Comparison of ENCODE assay signal across 1 cellular context in the genomic region with DNA sequence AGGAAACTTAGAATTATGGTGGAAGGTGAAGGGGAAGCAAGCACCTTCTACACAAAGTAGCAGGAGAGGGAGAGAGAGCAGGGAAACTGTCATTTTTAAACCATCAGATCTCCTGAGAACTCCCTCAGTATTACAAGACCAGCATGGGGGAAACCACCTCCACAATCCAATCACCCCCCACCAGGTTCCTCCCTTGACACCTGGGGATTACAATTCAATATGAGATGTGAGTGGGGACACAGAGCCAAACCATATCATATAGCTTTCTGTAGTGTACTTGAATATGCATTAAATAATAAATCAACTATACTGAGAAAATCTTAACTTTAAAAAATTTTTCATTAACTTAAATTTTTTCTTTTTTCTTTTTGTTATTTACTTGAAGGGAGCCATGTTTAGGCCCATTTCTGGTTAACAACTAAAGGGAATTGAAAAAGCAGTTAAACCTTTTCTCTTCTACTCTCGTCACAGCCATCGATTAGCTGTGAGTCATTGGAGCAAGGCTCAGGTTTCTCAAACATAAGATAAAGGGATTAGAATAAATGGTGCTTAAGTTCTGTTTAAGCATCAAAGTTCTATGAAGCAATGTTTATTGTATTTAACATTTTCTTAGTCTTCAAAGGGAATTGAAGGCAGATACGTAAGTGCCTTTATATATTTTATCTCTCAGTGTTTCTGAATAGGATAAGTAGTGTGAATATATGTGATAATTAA.
TF ChIP-seq lines count a peak whose summit lies in the region.

No MANE protein-coding gene starts in this region.

TF ChIP-seq in HEK293, 187 proteins besides CTCF, POLR2A, EP300 and RAD21 (continued from another document and continues in another):
- TF ChIP-seq, protein P1, sequence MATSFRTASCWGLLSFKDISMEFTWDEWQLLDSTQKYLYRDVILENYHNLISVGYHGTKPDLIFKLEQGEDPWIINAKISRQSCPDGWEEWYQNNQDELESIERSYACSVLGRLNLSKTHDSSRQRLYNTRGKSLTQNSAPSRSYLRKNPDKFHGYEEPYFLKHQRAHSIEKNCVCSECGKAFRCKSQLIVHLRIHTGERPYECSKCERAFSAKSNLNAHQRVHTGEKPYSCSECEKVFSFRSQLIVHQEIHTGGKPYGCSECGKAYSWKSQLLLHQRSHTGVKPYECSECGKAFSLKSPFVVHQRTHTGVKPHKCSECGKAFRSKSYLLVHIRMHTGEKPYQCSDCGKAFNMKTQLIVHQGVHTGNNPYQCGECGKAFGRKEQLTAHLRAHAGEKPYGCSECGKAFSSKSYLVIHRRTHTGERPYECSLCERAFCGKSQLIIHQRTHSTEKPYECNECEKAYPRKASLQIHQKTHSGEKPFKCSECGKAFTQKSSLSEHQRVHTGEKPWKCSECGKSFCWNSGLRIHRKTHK (tag by site-specific recombination; IDR thresholded peaks at IDR 0.05) = no peak
- TF ChIP-seq ZNF24 (tag by site-specific recombination; IDR thresholded peaks at IDR 0.05) = peak; percentile 69; the same call in 1 of the 2 replicates
- no peak for TF ChIP-seq EGR2 (tag by site-specific recombination; IDR thresholded peaks at IDR 0.05; ENCODE audit: low read depth)
- peak; percentile 88 for TF ChIP-seq ZXDB (tag by site-specific recombination; IDR thresholded peaks at IDR 0.05)
- TF ChIP-seq ZNF174 (tag by site-specific recombination; IDR thresholded peaks at IDR 0.05) = no peak
- TF ChIP-seq TCF7L2 (IDR thresholded peaks at IDR 0.05; ENCODE audit: borderline replicate concordance, low read depth, low read length) = peak; percentile 100
- no peak for TF ChIP-seq ZFP41 (tag by site-specific recombination; IDR thresholded peaks at IDR 0.05; ENCODE audit: borderline replicate concordance)
- TF ChIP-seq HOXA7 (CRISPR knock-in tag; IDR thresholded peaks at IDR 0.05; ENCODE audit: borderline replicate concordance) = no peak
- no peak for TF ChIP-seq ZBTB21 (tag by site-specific recombination; IDR thresholded peaks at IDR 0.05)
- TF ChIP-seq ZNF580 (tag by site-specific recombination; IDR thresholded peaks at IDR 0.05) = peak; percentile 64; the same call in 1 of the 2 replicates
- no peak for TF ChIP-seq SP2 (tag by site-specific recombination; IDR thresholded peaks at IDR 0.05)
- TF ChIP-seq, protein P2, sequence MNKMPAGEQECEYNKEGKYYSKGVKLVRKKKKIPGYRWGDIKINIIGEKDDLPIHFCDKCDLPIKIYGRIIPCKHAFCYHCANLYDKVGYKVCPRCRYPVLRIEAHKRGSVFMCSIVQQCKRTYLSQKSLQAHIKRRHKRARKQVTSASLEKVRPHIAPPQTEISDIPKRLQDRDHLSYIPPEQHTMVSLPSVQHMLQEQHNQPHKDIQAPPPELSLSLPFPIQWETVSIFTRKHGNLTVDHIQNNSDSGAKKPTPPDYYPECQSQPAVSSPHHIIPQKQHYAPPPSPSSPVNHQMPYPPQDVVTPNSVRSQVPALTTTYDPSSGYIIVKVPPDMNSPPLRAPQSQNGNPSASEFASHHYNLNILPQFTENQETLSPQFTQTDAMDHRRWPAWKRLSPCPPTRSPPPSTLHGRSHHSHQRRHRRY (tag by site-specific recombination; IDR thresholded peaks at IDR 0.05) = no peak
- no peak for TF ChIP-seq ZNF600 (tag by site-specific recombination; IDR thresholded peaks at IDR 0.05)
- no peak for TF ChIP-seq ZNF571 (tag by site-specific recombination; IDR thresholded peaks at IDR 0.05)
- no peak for TF ChIP-seq TRIM28 (IDR thresholded peaks at IDR 0.05; ENCODE audit: borderline replicate concordance, low read length)
- TF ChIP-seq ZNF596 (tag by site-specific recombination; IDR thresholded peaks at IDR 0.05) = no peak
- TF ChIP-seq ZNF561 (tag by site-specific recombination; IDR thresholded peaks at IDR 0.05; ENCODE audit: borderline replicate concordance) = no peak
- peak; percentile 92 for TF ChIP-seq ZNF629 (tag by site-specific recombination; IDR thresholded peaks at IDR 0.05)
- TF ChIP-seq ZNF530 (tag by site-specific recombination; IDR thresholded peaks at IDR 0.05; ENCODE audit: low read depth) = no peak
- no peak for TF ChIP-seq ZNF510 (tag by site-specific recombination; IDR thresholded peaks at IDR 0.05; ENCODE audit: insufficient replicate concordance)
- TF ChIP-seq, protein P3, sequence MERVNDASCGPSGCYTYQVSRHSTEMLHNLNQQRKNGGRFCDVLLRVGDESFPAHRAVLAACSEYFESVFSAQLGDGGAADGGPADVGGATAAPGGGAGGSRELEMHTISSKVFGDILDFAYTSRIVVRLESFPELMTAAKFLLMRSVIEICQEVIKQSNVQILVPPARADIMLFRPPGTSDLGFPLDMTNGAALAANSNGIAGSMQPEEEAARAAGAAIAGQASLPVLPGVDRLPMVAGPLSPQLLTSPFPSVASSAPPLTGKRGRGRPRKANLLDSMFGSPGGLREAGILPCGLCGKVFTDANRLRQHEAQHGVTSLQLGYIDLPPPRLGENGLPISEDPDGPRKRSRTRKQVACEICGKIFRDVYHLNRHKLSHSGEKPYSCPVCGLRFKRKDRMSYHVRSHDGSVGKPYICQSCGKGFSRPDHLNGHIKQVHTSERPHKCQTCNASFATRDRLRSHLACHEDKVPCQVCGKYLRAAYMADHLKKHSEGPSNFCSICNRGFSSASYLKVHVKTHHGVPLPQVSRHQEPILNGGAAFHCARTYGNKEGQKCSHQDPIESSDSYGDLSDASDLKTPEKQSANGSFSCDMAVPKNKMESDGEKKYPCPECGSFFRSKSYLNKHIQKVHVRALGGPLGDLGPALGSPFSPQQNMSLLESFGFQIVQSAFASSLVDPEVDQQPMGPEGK (tag by site-specific recombination; IDR thresholded peaks at IDR 0.05) = no peak
- TF ChIP-seq ZNF664 (tag by site-specific recombination; IDR thresholded peaks at IDR 0.05) = peak; percentile 52; the same call in 1 of the 2 replicates
- peak; percentile 19; the same call in 1 of the 2 replicates for TF ChIP-seq GLIS1 (tag by site-specific recombination; IDR thresholded peaks at IDR 0.05)
- no peak for TF ChIP-seq REPIN1 (tag by site-specific recombination; IDR thresholded peaks at IDR 0.05; ENCODE audit: low read depth)
- TF ChIP-seq ZBTB6 (tag by site-specific recombination; IDR thresholded peaks at IDR 0.05) = no peak
- no peak for TF ChIP-seq ZNF785 (tag by site-specific recombination; IDR thresholded peaks at IDR 0.05)
- no peak for TF ChIP-seq ZNF169 (tag by site-specific recombination; IDR thresholded peaks at IDR 0.05)
- TF ChIP-seq ZNF391 (tag by site-specific recombination; IDR thresholded peaks at IDR 0.05; ENCODE audit: borderline replicate concordance, low read depth) = no peak
- no peak for TF ChIP-seq HIC1 (tag by site-specific recombination; IDR thresholded peaks at IDR 0.05)
- no peak for TF ChIP-seq PRDM1 (tag by site-specific recombination; IDR thresholded peaks at IDR 0.05)
- no peak for TF ChIP-seq KLF17 (tag by site-specific recombination; IDR thresholded peaks at IDR 0.05)
- no peak for TF ChIP-seq ZNF292 (tag by site-specific recombination; IDR thresholded peaks at IDR 0.05; ENCODE audit: borderline replicate concordance, low read depth)
- TF ChIP-seq, protein P4, sequence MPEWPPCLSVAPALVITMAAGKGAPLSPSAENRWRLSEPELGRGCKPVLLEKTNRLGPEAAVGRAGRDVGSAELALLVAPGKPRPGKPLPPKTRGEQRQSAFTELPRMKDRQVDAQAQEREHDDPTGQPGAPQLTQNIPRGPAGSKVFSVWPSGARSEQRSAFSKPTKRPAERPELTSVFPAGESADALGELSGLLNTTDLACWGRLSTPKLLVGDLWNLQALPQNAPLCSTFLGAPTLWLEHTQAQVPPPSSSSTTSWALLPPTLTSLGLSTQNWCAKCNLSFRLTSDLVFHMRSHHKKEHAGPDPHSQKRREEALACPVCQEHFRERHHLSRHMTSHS (tag by site-specific recombination; IDR thresholded peaks at IDR 0.05) = no peak
- no peak for TF ChIP-seq ZNF660 (tag by site-specific recombination; IDR thresholded peaks at IDR 0.05)
- no peak for TF ChIP-seq ZBTB1 (tag by site-specific recombination; IDR thresholded peaks at IDR 0.05)
- no peak for TF ChIP-seq ZNF623 (tag by site-specific recombination; IDR thresholded peaks at IDR 0.05)
- TF ChIP-seq ZNF792 (tag by site-specific recombination; IDR thresholded peaks at IDR 0.05) = no peak
- TF ChIP-seq ZNF677 (tag by site-specific recombination; IDR thresholded peaks at IDR 0.05) = no peak
- TF ChIP-seq GFI1B (tag by site-specific recombination; IDR thresholded peaks at IDR 0.05) = no peak
- TF ChIP-seq ZNF501 (tag by site-specific recombination; IDR thresholded peaks at IDR 0.05) = no peak
- TF ChIP-seq MEIS1 (CRISPR knock-in tag; IDR thresholded peaks at IDR 0.05; ENCODE audit: borderline replicate concordance) = no peak
- TF ChIP-seq RBAK (tag by site-specific recombination; IDR thresholded peaks at IDR 0.05) = no peak
- TF ChIP-seq GLI4 (tag by site-specific recombination; IDR thresholded peaks at IDR 0.05) = no peak
- TF ChIP-seq ZFHX2 (tag by site-specific recombination; conservative IDR thresholded peaks at IDR 0.05) = no peak
- no peak for TF ChIP-seq ZNF114 (tag by site-specific recombination; IDR thresholded peaks at IDR 0.05)
- TF ChIP-seq ZNF521 (tag by site-specific recombination; IDR thresholded peaks at IDR 0.05) = no peak
- no peak for TF ChIP-seq SCRT2 (tag by site-specific recombination; IDR thresholded peaks at IDR 0.05)
- no peak for TF ChIP-seq OVOL3 (tag by site-specific recombination; IDR thresholded peaks at IDR 0.05)
- no peak for TF ChIP-seq ZBTB48 (tag by site-specific recombination; IDR thresholded peaks at IDR 0.05)
- TF ChIP-seq ZNF404 (tag by site-specific recombination; IDR thresholded peaks at IDR 0.05) = no peak
- no peak for TF ChIP-seq ZNF610 (tag by site-specific recombination; IDR thresholded peaks at IDR 0.05; ENCODE audit: borderline replicate concordance)
- no peak for TF ChIP-seq ZBTB20 (tag by site-specific recombination; IDR thresholded peaks at IDR 0.05)
- TF ChIP-seq SP7 (tag by site-specific recombination; IDR thresholded peaks at IDR 0.05) = peak; percentile 92
- TF ChIP-seq ZNF791 (tag by site-specific recombination; IDR thresholded peaks at IDR 0.05) = no peak
- no peak for TF ChIP-seq MYNN (tag by site-specific recombination; IDR thresholded peaks at IDR 0.05; ENCODE audit: borderline replicate concordance)
- TF ChIP-seq ZNF140 (tag by site-specific recombination; IDR thresholded peaks at IDR 0.05) = no peak
- TF ChIP-seq BCL11A (tag by site-specific recombination; IDR thresholded peaks at IDR 0.05; ENCODE audit: low read depth) = no peak; the same call in 1 of the 2 replicates
- no peak for TF ChIP-seq ZNF560 (tag by site-specific recombination; IDR thresholded peaks at IDR 0.05; ENCODE audit: borderline replicate concordance)
- TF ChIP-seq ZFP3 (tag by site-specific recombination; IDR thresholded peaks at IDR 0.05; ENCODE audit: low read depth) = no peak
- TF ChIP-seq, protein P5, sequence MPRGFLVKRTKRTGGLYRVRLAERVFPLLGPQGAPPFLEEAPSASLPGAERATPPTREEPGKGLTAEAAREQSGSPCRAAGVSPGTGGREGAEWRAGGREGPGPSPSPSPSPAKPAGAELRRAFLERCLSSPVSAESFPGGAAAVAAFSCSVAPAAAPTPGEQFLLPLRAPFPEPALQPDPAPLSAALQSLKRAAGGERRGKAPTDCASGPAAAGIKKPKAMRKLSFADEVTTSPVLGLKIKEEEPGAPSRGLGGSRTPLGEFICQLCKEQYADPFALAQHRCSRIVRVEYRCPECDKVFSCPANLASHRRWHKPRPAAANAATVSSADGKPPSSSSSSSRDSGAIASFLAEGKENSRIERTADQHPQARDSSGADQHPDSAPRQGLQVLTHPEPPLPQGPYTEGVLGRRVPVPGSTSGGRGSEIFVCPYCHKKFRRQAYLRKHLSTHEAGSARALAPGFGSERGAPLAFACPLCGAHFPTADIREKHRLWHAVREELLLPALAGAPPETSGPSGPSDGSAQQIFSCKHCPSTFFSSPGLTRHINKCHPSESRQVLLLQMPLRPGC (tag by site-specific recombination; IDR thresholded peaks at IDR 0.05) = peak; percentile 89
- TF ChIP-seq ZNF266 (tag by site-specific recombination; IDR thresholded peaks at IDR 0.05; ENCODE audit: low read depth) = no peak
- TF ChIP-seq ZSCAN16 (tag by site-specific recombination; IDR thresholded peaks at IDR 0.05) = no peak
- TF ChIP-seq ZNF239 (tag by site-specific recombination; IDR thresholded peaks at IDR 0.05) = no peak
- 0 out of 2 replicates have a peak, but pooled peaks have one; percentile 18 for TF ChIP-seq SP3 (tag by site-specific recombination; IDR thresholded peaks at IDR 0.05)
